3 cellular contexts compared by ENCODE assay signal in genomic region chr11:125588505-125588904, GRCh38.
TF ChIP-seq lines count a peak whose summit lies in the region.

No MANE protein-coding gene starts in this region.

TF ChIP-seq in SK-N-SH, 30 proteins besides CTCF, POLR2A, EP300 and RAD21 (continues in another document):
- peak; percentile 44 for TF ChIP-seq JUND (IDR thresholded peaks at IDR 0.05)
- TF ChIP-seq MXI1 (IDR thresholded peaks at IDR 0.05; ENCODE audit: low read depth, low read length): no peak
- no peak for TF ChIP-seq RXRA (IDR thresholded peaks at IDR 0.05; ENCODE audit: borderline replicate concordance, low read depth)
- TF ChIP-seq, protein P1, sequence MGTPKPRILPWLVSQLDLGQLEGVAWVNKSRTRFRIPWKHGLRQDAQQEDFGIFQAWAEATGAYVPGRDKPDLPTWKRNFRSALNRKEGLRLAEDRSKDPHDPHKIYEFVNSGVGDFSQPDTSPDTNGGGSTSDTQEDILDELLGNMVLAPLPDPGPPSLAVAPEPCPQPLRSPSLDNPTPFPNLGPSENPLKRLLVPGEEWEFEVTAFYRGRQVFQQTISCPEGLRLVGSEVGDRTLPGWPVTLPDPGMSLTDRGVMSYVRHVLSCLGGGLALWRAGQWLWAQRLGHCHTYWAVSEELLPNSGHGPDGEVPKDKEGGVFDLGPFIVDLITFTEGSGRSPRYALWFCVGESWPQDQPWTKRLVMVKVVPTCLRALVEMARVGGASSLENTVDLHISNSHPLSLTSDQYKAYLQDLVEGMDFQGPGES (IDR thresholded peaks at IDR 0.05; ENCODE audit: low read depth, low read length): no peak
- no peak for TF ChIP-seq MEF2A (IDR thresholded peaks at IDR 0.05; ENCODE audit: borderline replicate concordance, low read depth)
- no peak for TF ChIP-seq RFX5 (IDR thresholded peaks at IDR 0.05; ENCODE audit: low read length)
- no peak for TF ChIP-seq FOXJ3 (CRISPR knock-in tag; IDR thresholded peaks at IDR 0.05)
- TF ChIP-seq ELF1 (IDR thresholded peaks at IDR 0.05): no peak
- no peak for TF ChIP-seq RCOR1 (IDR thresholded peaks at IDR 0.05; ENCODE audit: low read length)
- TF ChIP-seq TCF12 (IDR thresholded peaks at IDR 0.05): peak; percentile 39; the same call in 1 of the 2 replicates
- no peak for TF ChIP-seq EZH2phosphoT487 (IDR thresholded peaks at IDR 0.05; ENCODE audit: borderline replicate concordance, low read depth)
- no peak for TF ChIP-seq GATA2 (CRISPR knock-in tag; IDR thresholded peaks at IDR 0.05)
- TF ChIP-seq NFIC (IDR thresholded peaks at IDR 0.05; ENCODE audit: borderline replicate concordance): no peak
- peak; percentile 37; the same call in 1 of the 2 replicates for TF ChIP-seq FOSL2 (IDR thresholded peaks at IDR 0.05; ENCODE audit: borderline replicate concordance, low read depth)
- no peak for TF ChIP-seq YY1 (IDR thresholded peaks at IDR 0.05; ENCODE audit: low read depth)
- no peak for TF ChIP-seq FOXM1 (IDR thresholded peaks at IDR 0.05; ENCODE audit: low read depth)
- no peak for TF ChIP-seq GABPA (IDR thresholded peaks at IDR 0.05; ENCODE audit: low read depth)
- no peak for TF ChIP-seq SIN3A (IDR thresholded peaks at IDR 0.05; ENCODE audit: borderline replicate concordance, low read depth, low read length)
- no peak for TF ChIP-seq NRF1 (IDR thresholded peaks at IDR 0.05; ENCODE audit: low read depth, low read length)
- TF ChIP-seq, protein P2, sequence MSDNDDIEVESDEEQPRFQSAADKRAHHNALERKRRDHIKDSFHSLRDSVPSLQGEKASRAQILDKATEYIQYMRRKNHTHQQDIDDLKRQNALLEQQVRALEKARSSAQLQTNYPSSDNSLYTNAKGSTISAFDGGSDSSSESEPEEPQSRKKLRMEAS (IDR thresholded peaks at IDR 0.05; ENCODE audit: low read depth): no peak
- TF ChIP-seq POLR2AphosphoS5 (IDR thresholded peaks at IDR 0.05; ENCODE audit: low read depth, low read length): no peak
- TF ChIP-seq, protein P3, sequence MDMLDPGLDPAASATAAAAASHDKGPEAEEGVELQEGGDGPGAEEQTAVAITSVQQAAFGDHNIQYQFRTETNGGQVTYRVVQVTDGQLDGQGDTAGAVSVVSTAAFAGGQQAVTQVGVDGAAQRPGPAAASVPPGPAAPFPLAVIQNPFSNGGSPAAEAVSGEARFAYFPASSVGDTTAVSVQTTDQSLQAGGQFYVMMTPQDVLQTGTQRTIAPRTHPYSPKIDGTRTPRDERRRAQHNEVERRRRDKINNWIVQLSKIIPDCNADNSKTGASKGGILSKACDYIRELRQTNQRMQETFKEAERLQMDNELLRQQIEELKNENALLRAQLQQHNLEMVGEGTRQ (IDR thresholded peaks at IDR 0.05; ENCODE audit: borderline replicate concordance, low read depth, low read length): no peak
- TF ChIP-seq TAF1 (IDR thresholded peaks at IDR 0.05; ENCODE audit: borderline replicate concordance, low read depth, low read length): no peak
- TF ChIP-seq SMC3 (IDR thresholded peaks at IDR 0.05; ENCODE audit: low read depth, low read length): no peak

TF ChIP-seq in SK-N-SH treated with all-trans-retinoic acid at 6 μM for 48 hours, 23 proteins besides CTCF, POLR2A, EP300 and RAD21:
- TF ChIP-seq RARB (CRISPR knock-in tag; IDR thresholded peaks at IDR 0.05) (no peak), TCF4 (CRISPR knock-in tag; IDR thresholded peaks at IDR 0.05; ENCODE audit: borderline replicate concordance) (no peak), TOX (CRISPR knock-in tag; IDR thresholded peaks at IDR 0.05; ENCODE audit: borderline replicate concordance) (no peak), ZNF8 (CRISPR knock-in tag; IDR thresholded peaks at IDR 0.05) (no peak), ZFP30 (CRISPR knock-in tag; IDR thresholded peaks at IDR 0.05) (no peak), CSDC2 (CRISPR knock-in tag; IDR thresholded peaks at IDR 0.05) (no peak), ZNF565 (CRISPR knock-in tag; conservative IDR thresholded peaks at IDR 0.05; ENCODE audit: low read depth) (no peak), POU6F1 (CRISPR knock-in tag; IDR thresholded peaks at IDR 0.05; ENCODE audit: borderline replicate concordance, low read depth) (no peak), ZC3H10 (CRISPR knock-in tag; IDR thresholded peaks at IDR 0.05) (no peak), ARNTL (CRISPR knock-in tag; IDR thresholded peaks at IDR 0.05; ENCODE audit: borderline replicate concordance, low read depth) (no peak), ESRRG (CRISPR knock-in tag; IDR thresholded peaks at IDR 0.05) (no peak), ISL1 (CRISPR knock-in tag; IDR thresholded peaks at IDR 0.05) (no peak), TSHZ2 (CRISPR knock-in tag; IDR thresholded peaks at IDR 0.05) (no peak), ZFP3 (CRISPR knock-in tag; IDR thresholded peaks at IDR 0.05) (no peak), BACH2 (CRISPR knock-in tag; IDR thresholded peaks at IDR 0.05; ENCODE audit: borderline replicate concordance) (no peak), SNAI2 (CRISPR knock-in tag; IDR thresholded peaks at IDR 0.05) (no peak), PPARA (CRISPR knock-in tag; IDR thresholded peaks at IDR 0.05; ENCODE audit: borderline replicate concordance) (no peak), ZNF70 (CRISPR knock-in tag; IDR thresholded peaks at IDR 0.05) (no peak)

TF ChIP-seq in HCT116, 20 proteins besides CTCF, POLR2A, EP300 and RAD21:
- TF ChIP-seq EZH2 (IDR thresholded peaks at IDR 0.05): no peak
- no peak for TF ChIP-seq SRF (IDR thresholded peaks at IDR 0.05; ENCODE audit: low read depth)
- no peak for TF ChIP-seq EGR1 (IDR thresholded peaks at IDR 0.05; ENCODE audit: low read depth)
- peak; percentile 47 for TF ChIP-seq JUND (IDR thresholded peaks at IDR 0.05)
- TF ChIP-seq EZH2phosphoT487 (IDR thresholded peaks at IDR 0.05; ENCODE audit: borderline replicate concordance): no peak
- 0 out of 2 replicates have a peak, but pooled peaks have one; percentile 24 for TF ChIP-seq SP1 (IDR thresholded peaks at IDR 0.05; ENCODE audit: low read depth)
- no peak for TF ChIP-seq ELF1 (IDR thresholded peaks at IDR 0.05; ENCODE audit: borderline replicate concordance, low read depth)
- TF ChIP-seq POLR2AphosphoS5 (IDR thresholded peaks at IDR 0.05; ENCODE audit: low read depth, low read length): no peak
- peak; percentile 63 for TF ChIP-seq FOSL1 (IDR thresholded peaks at IDR 0.05; ENCODE audit: low read depth)
- TF ChIP-seq CBX3 (IDR thresholded peaks at IDR 0.05; ENCODE audit: low read depth): 0 out of 2 replicates have a peak, but pooled peaks have one; percentile 16
